Comparison of ENCODE assay signal across 13 cellular contexts in the genomic region with DNA sequence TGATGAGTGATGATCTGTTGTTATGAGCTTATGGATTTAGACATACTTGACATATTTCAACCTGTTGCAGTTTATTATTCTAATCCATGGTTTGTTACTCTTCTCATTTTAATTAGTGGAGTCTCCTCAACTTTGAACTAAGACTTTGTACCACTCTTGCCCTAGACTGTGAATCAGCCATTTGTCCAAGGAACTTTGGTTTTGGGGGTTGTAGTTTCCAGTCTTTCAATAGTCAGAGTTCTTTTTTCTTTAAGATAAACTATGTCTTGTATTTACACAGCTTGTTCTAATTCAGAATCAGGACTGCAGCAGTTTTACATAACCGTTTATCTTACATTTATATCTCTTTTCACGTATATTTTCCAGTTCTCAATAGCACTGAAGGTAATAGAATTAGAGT.
A peak's percentile ranks its signal among the peaks of the same experiment; 100 is the strongest.
DNase-seq lines count a peak whose midpoint lies in the region; ATAC-seq and TF ChIP-seq lines count a peak whose summit lies in the region.
"Had no signal": no experiment of that assay in that cellular context is flagged by ENCODE, and none has a peak within 500 bp of the region (broad histone marks: within the 10 kb centered on the region; RNA-seq: fewer than 3 reads in every experiment).

No MANE protein-coding gene starts in this region.

- no peaks in the 10 kb centered on the region for H3K27me3 Mint-ChIP-seq in nephron (ENCODE audit: low read depth)
- H3K27me3 Mint-ChIP-seq: B cell; CD4-positive, alpha-beta T cell had no signal

- H3K23ac ChIP-seq in IMR-90 (ENCODE audit: low read depth, low read length): no peak overlapping the region

- H2AK5ac ChIP-seq in IMR-90 (ENCODE audit: low read depth, low read length): no peak overlapping the region

- dilution Hi-C loops in IMR-90 (cut with HindIII; ENCODE audit: low sequenced_read_pairs, unreplicated experiment): no loop called here

- no peak overlapping the region for H3K56ac ChIP-seq in IMR-90 (ENCODE audit: extremely low read depth, insufficient read depth, low read length)

- H3K36me3 ChIP-seq in IMR-90 (ENCODE audit: control insufficient read depth, insufficient read depth, low read length) (no peaks in the 10 kb centered on the region), fibroblast of lung (ENCODE audit: control insufficient read depth, insufficient read depth, low read length) (no peaks in the 10 kb centered on the region)
- H3K36me3 ChIP-seq: HAP-1 had no signal

- no peaks in the 10 kb centered on the region for H3K4me1 Mint-ChIP-seq in nephron
- H3K4me1 Mint-ChIP-seq: B cell had no signal

- H3K79me2 ChIP-seq in fibroblast of lung (ENCODE audit: control insufficient read depth, insufficient read depth, low read length): no peaks in the 10 kb centered on the region

- in situ Hi-C loops in IMR-90 (cut with MboI; ENCODE audit: low sequenced_read_pairs): no loop called here

- no peak overlapping the region for H4K91ac ChIP-seq in IMR-90 (ENCODE audit: insufficient read depth, low read depth, low read length)

- no peak overlapping the region for H3K18ac ChIP-seq in IMR-90 (ENCODE audit: low read depth, low read length)

- H3K27ac ChIP-seq in IMR-90 (ENCODE audit: insufficient read depth, low read length) (no peak overlapping the region), fibroblast of lung (ENCODE audit: insufficient read depth, low read length) (no peak overlapping the region)

- TF ChIP-seq RAD21 in IMR-90 (IDR thresholded peaks at IDR 0.05; ENCODE audit: low read length): no peak

- H2BK20ac ChIP-seq in IMR-90 (ENCODE audit: low read depth, low read length): no peak overlapping the region

- H3K79me1 ChIP-seq in IMR-90 (ENCODE audit: low read depth in 1 of 2, low read length in 2 of 2): peaks cover 6 to 36% of the 10 kb centered on the region in 2 experiments

- no peaks in the 10 kb centered on the region for H4K20me1 ChIP-seq in IMR-90 (ENCODE audit: insufficient read depth, low read length)
- H4K20me1 ChIP-seq in fibroblast of lung (ENCODE audit: control insufficient read depth, extremely low read depth, insufficient read depth, low read length): no peaks in the 10 kb centered on the region

- no CpG with 5 or more reads among the region's 2 CpGs for WGBS in IMR-90 (ENCODE audit: extremely low coverage in 2 of 2, insufficient read length in 1 of 2), 2 experiments

- peaks cover 11% of the 10 kb centered on the region for H3K36me3 Mint-ChIP-seq in nephron (ENCODE audit: low read depth)

- H3K27ac Mint-ChIP-seq in nephron: peak overlapping the region in 2 of 3 experiments; percentile 48 to 63
- H3K27ac Mint-ChIP-seq: B cell; CD4-positive, alpha-beta T cell had no signal

- H2BK15ac ChIP-seq in IMR-90 (ENCODE audit: low read depth, low read length): no peak overlapping the region

- no peak overlapping the region for H2AFZ ChIP-seq in IMR-90 (replicated peaks; ENCODE audit: low read length, poor library complexity)
- no peak overlapping the region for H2AFZ ChIP-seq in fibroblast of lung (ENCODE audit: low read length)

- intact Hi-C loops in IMR-90 (cut with micrococcal nuclease): no loop called here

- BruUV-seq in IMR-90 (replicated peaks; lab: Mats Ljungman, UMichigan): no TSS peak

- CTCF ChIA-PET in IMR-90 (lab: Yijun Ruan, JAX): no interaction called here

- no peak for TF ChIP-seq POLR2A in IMR-90 (IDR thresholded peaks at IDR 0.05; ENCODE audit: low read depth, low read length)

- H4K8ac ChIP-seq in IMR-90 (ENCODE audit: low read depth in 2 of 2, low read length in 2 of 2): no peak overlapping the region

- H3K4me2 ChIP-seq in IMR-90 (ENCODE audit: low read depth, low read length) (no peak overlapping the region), fibroblast of lung (ENCODE audit: extremely low read depth, insufficient read depth, low read length) (peak overlapping the region; percentile 5)

- ATAC-seq in IMR-90 (ENCODE audit: low read depth): peak; percentile 35; the same call in 1 of the 2 replicates

- no peak overlapping the region for H4K5ac ChIP-seq in IMR-90 (ENCODE audit: low read depth, low read length)

- no peak overlapping the region for H3K4me3 Mint-ChIP-seq in nephron
- H3K4me3 Mint-ChIP-seq: B cell; CD4-positive, alpha-beta T cell had no signal

- H3K27me3 ChIP-seq in IMR-90 (ENCODE audit: control insufficient read depth, insufficient read depth, low read length): no peaks in the 10 kb centered on the region
- H3K27me3 ChIP-seq in fibroblast of lung (ENCODE audit: control insufficient read depth, insufficient read depth, low read length): no peaks in the 10 kb centered on the region

- H2BK5ac ChIP-seq in IMR-90 (ENCODE audit: low read depth, low read length, poor library complexity, severe bottlenecking): no peak overlapping the region

- TF ChIP-seq CTCF in IMR-90 (conservative IDR thresholded peaks at IDR 0.05; ENCODE audit: low read depth, low read length): no peak
- TF ChIP-seq CTCF in fibroblast of lung (conservative IDR thresholded peaks at IDR 0.05 in 1 of 2, IDR thresholded peaks at IDR 0.05 in 1 of 2; ENCODE audit: low read depth in 1 of 2, low read length in 2 of 2): no peak
- no peak for TF ChIP-seq CTCF in nephron (IDR thresholded peaks at IDR 0.05; ENCODE audit: unreplicated experiment in 3 of 3)

- H2BK120ac ChIP-seq in IMR-90 (ENCODE audit: low read depth, low read length): no peak overlapping the region

- no peak overlapping the region for H3K14ac ChIP-seq in IMR-90 (replicated peaks; ENCODE audit: low read depth, low read length)

- DNase-seq in IMR-90 (peak; percentile 37), fibroblast of lung (ENCODE audit: low read depth in 2 of 2) (peak in 1 of 2 donors; percentile 41), COLO829 (ENCODE audit: low spot score) (no peak), SHP77 treated with DMSO at 0.1 percent for 48 hours (lab: John Stamatoyannopoulos, UW) (no peak), NCI-H187 treated with DMSO at 0.1 percent for 48 hours (lab: John Stamatoyannopoulos, UW) (no peak)
- DNase-seq in activated T-cell treated with anti-CD3 and anti-CD28 coated beads, Interleukin-2, amount 50 U/mL, for 1 hour: no peak
- DNase-seq: C1 segment of cervical spinal cord; CD4-positive, alpha-beta T cell; DMS79; GDM1 had no signal

- H3K9me3 ChIP-seq in IMR-90 (ENCODE audit: control insufficient read depth, insufficient read depth, low read length): no peaks in the 10 kb centered on the region
- no peaks in the 10 kb centered on the region for H3K9me3 ChIP-seq in fibroblast of lung (ENCODE audit: control insufficient read depth, insufficient read depth, low read depth, low read length)

- no peak overlapping the region for H3K4ac ChIP-seq in IMR-90 (ENCODE audit: low read depth, low read length)

- H3K4me3 ChIP-seq in IMR-90 (ENCODE audit: insufficient read depth, low read depth, low read length) (no peak overlapping the region), fibroblast of lung (replicated peaks in 1 of 4; ENCODE audit: control extremely low read depth in 1 of 4, insufficient read depth in 1 of 4, low read depth in 3 of 4, low read length in 4 of 4) (no peak overlapping the region)
- H3K4me3 ChIP-seq: HAP-1 had no signal

- H3K4me1 ChIP-seq in IMR-90 (ENCODE audit: control insufficient read depth, insufficient read depth, low read length): peaks cover 2% of the 10 kb centered on the region
- H3K4me1 ChIP-seq in fibroblast of lung (ENCODE audit: control insufficient read depth, extremely low read depth, insufficient read depth, low read length): no peaks in the 10 kb centered on the region

- no peak overlapping the region for H2AK9ac ChIP-seq in IMR-90 (replicated peaks; ENCODE audit: low read depth, low read length, poor library complexity)

- no peak overlapping the region for H3K9ac ChIP-seq in IMR-90 (ENCODE audit: low read depth, low read length)
- H3K9ac ChIP-seq in fibroblast of lung (ENCODE audit: insufficient read depth, low read length): no peak overlapping the region

- no peaks in the 10 kb centered on the region for H3K9me3 Mint-ChIP-seq in nephron

- POLR2A ChIA-PET in IMR-90 (lab: Charles Lee; ENCODE audit: unreplicated experiment): no interaction called here

- peaks cover 4% of the 10 kb centered on the region; the same call in 1 of the 2 replicates for H3K9me1 ChIP-seq in IMR-90 (ENCODE audit: insufficient read depth, low read length)

TF ChIP-seq in IMR-90, 13 proteins besides CTCF, POLR2A, EP300 and RAD21:
- TF ChIP-seq RFX5 (IDR thresholded peaks at IDR 0.05; ENCODE audit: low read depth, low read length) (no peak), CEBPB (IDR thresholded peaks at IDR 0.05; ENCODE audit: low read depth, low read length) (no peak), FOS (IDR thresholded peaks at IDR 0.05; ENCODE audit: low read depth, low read length) (no peak), NFE2L2 (IDR thresholded peaks at IDR 0.05; ENCODE audit: low read depth, low read length) (no peak)
